14 cellular contexts compared by ENCODE assay signal in genomic region chr14:90611501-90611900, GRCh38.
"Had no signal": no experiment of that assay in that cellular context is flagged by ENCODE, and none has a peak within 500 bp of the region (broad histone marks: within the 10 kb centered on the region; RNA-seq: fewer than 3 reads in every experiment).

No MANE protein-coding gene starts in this region.

- H3K27ac Mint-ChIP-seq: activated CD4-positive, alpha-beta memory T cell treated with anti-CD3 and anti-CD28 coated beads, Interleukin-2, amount 10 ng/mL, durations not matched to agents 7 days and 5 days; activated CD4-positive, alpha-beta T cell treated with anti-CD3 and anti-CD28 coated beads for 36 hours; endodermal cell; neural progenitor cell; stimulated activated naive CD8-positive, alpha-beta T cell treated with anti-CD3 and anti-CD28 coated beads, Interleukin-15, amount 100 ng/mL, for 72 hours had no signal

- H3K36me3 ChIP-seq: cardiac muscle cell, neural progenitor cell, tibial artery, vagina had no signal

- H3K4me2 ChIP-seq: neural progenitor cell had no signal

- H3K9me3 Mint-ChIP-seq: activated CD4-positive, alpha-beta memory T cell treated with anti-CD3 and anti-CD28 coated beads, Interleukin-2, amount 10 ng/mL, durations not matched to agents 7 days and 5 days; endodermal cell; neural progenitor cell; stimulated activated naive CD8-positive, alpha-beta T cell treated with anti-CD3 and anti-CD28 coated beads, Interleukin-15, amount 100 ng/mL, for 72 hours had no signal

- ATAC-seq: activated CD4-positive, alpha-beta T cell treated with anti-CD3 and anti-CD28 coated beads for 36 hours; esophagus mucosa; left lobe of liver; stimulated activated naive CD8-positive, alpha-beta T cell treated with anti-CD3 and anti-CD28 coated beads, Interleukin-15, amount 100 ng/mL, for 72 hours had no signal

- H3K9ac ChIP-seq: neural progenitor cell had no signal

- DNase-seq: activated CD4-positive, alpha-beta memory T cell treated with anti-CD3 and anti-CD28 coated beads, Interleukin-2, amount 10 ng/mL, durations not matched to agents 7 days and 5 days; activated CD4-positive, alpha-beta T cell treated with anti-CD3 and anti-CD28 coated beads for 36 hours; activated naive CD4-positive, alpha-beta T cell; endodermal cell; stimulated activated CD4-positive, alpha-beta T cell treated with anti-CD3 and anti-CD28 coated beads, Interleukin-15, amount 100 ng/mL, for 24 hours; stimulated activated CD4-positive, alpha-beta T cell treated with anti-CD3 and anti-CD28 coated beads, Interleukin-4, amount 100 ng/mL, for 4 hours; stimulated activated naive CD8-positive, alpha-beta T cell treated with anti-CD3 and anti-CD28 coated beads, Interleukin-15, amount 100 ng/mL, for 72 hours; tibial artery had no signal

- H3K4me1 Mint-ChIP-seq: activated CD4-positive, alpha-beta memory T cell treated with anti-CD3 and anti-CD28 coated beads, Interleukin-2, amount 10 ng/mL, durations not matched to agents 7 days and 5 days; activated CD4-positive, alpha-beta T cell treated with anti-CD3 and anti-CD28 coated beads for 36 hours had no signal

- H3K27me3 Mint-ChIP-seq: activated CD4-positive, alpha-beta T cell treated with anti-CD3 and anti-CD28 coated beads for 36 hours; stimulated activated naive CD8-positive, alpha-beta T cell treated with anti-CD3 and anti-CD28 coated beads, Interleukin-15, amount 100 ng/mL, for 72 hours had no signal

- H3K9me3 ChIP-seq: tibial artery, vagina had no signal

- H3K27me3 ChIP-seq: cardiac muscle cell, neural progenitor cell, tibial artery, vagina had no signal

- H3K4me3 Mint-ChIP-seq: activated CD4-positive, alpha-beta memory T cell treated with anti-CD3 and anti-CD28 coated beads, Interleukin-2, amount 10 ng/mL, durations not matched to agents 7 days and 5 days; activated CD4-positive, alpha-beta T cell treated with anti-CD3 and anti-CD28 coated beads for 36 hours; endodermal cell; neural progenitor cell; stimulated activated naive CD8-positive, alpha-beta T cell treated with anti-CD3 and anti-CD28 coated beads, Interleukin-15, amount 100 ng/mL, for 72 hours had no signal

- H2AFZ ChIP-seq: neural progenitor cell had no signal

- H3K4me3 ChIP-seq: cardiac muscle cell, coronary artery, neural progenitor cell, tibial artery, vagina had no signal

- H3K27ac ChIP-seq: cardiac muscle cell, coronary artery, neural progenitor cell, tibial artery had no signal
